Comparison of ENCODE assay signal across 12 cellular contexts in the genomic region with DNA sequence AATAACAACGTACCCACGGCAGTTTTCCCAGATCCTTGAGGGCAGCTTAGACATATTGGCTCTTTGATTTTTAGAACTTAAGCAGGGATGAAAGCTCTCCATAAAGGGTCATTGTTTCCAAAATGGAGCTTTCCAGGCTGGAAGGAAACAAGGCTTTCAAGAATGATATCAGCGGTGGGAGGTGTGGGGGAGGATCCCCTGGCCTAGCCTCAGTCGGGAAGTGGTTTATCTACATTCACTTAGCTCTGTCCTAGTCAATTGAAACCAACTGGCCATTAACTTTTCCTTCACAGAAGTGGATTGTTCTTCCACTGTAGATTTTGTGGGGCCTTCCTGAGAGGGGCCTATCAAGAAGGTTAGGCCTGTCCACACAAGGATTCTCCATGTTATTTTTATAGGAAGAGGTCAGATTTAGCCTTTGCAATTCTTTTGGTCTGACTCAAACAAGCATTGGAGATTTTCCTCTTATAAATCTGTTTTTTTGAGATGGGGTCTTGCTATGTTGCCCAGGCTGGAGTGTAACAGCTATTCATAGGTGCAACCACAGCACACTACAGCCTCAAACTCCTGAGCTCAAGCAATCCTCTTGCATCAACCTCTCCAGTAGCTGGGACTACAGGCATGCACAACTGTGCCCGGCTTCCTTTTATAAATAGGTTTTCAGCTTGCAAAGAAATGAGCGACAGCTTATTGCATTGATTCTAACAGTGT.
"Had no signal": no experiment of that assay in that cellular context is flagged by ENCODE, and none has a peak within 500 bp of the region (broad histone marks: within the 10 kb centered on the region; RNA-seq: fewer than 3 reads in every experiment).

No MANE protein-coding gene starts in this region.

- H3K4me3 ChIP-seq: right lobe of liver had no signal

- H3K27ac ChIP-seq: brain microvascular endothelial cell, epithelial cell of prostate had no signal

- H3K9me3 ChIP-seq: right lobe of liver had no signal

- ATAC-seq: effector memory CD8-positive, alpha-beta T cell; left lobe of liver; naive thymus-derived CD4-positive, alpha-beta T cell had no signal

- H3K27me3 ChIP-seq: brain microvascular endothelial cell, right lobe of liver had no signal

- H3K36me3 ChIP-seq: brain microvascular endothelial cell, right lobe of liver had no signal

- DNase-seq: activated CD4-positive, alpha-beta T cell treated with anti-CD3 and anti-CD28 coated beads, Interleukin-2, amount 50 U/mL, for 1 hour; activated T-cell treated with anti-CD3 and anti-CD28 coated beads, Interleukin-2, amount 50 U/mL, for 1 hour; amygdala; brain microvascular endothelial cell; cerebellar nuclear complex; effector memory CD8-positive, alpha-beta T cell; naive thymus-derived CD4-positive, alpha-beta T cell; right lobe of liver; stimulated activated naive CD4-positive, alpha-beta T cell treated with Interleukin-2 at 50 U/mL for 16 hours; T-helper 2 cell had no signal
